ENCODE assay signal across 1 cellular context in genomic region chr15:101437209-101437608, GRCh38.
A peak's percentile ranks its signal among the peaks of the same experiment; 100 is the strongest.
TF ChIP-seq lines count a peak whose summit lies in the region.

No MANE protein-coding gene starts in this region.

TF ChIP-seq in HepG2, 621 proteins besides CTCF, POLR2A, EP300 and RAD21 (continued from another document):
- peak; percentile 55; the same call in 1 of the 2 replicates for TF ChIP-seq ZNF687 (CRISPR knock-in tag; IDR thresholded peaks at IDR 0.05)
- TF ChIP-seq PRDM4 (CRISPR knock-in tag; IDR thresholded peaks at IDR 0.05; ENCODE audit: borderline replicate concordance) = no peak
- TF ChIP-seq ZNF878 (CRISPR knock-in tag; IDR thresholded peaks at IDR 0.05) = no peak
- no peak for TF ChIP-seq SMARCE1 (IDR thresholded peaks at IDR 0.05; ENCODE audit: borderline replicate concordance)
- TF ChIP-seq RBM22 (optimal IDR thresholded peaks at IDR 0.05; ENCODE audit: low read length) = peak; percentile 13
